Comparison of ENCODE assay signal across 8 cellular contexts in the genomic region with DNA sequence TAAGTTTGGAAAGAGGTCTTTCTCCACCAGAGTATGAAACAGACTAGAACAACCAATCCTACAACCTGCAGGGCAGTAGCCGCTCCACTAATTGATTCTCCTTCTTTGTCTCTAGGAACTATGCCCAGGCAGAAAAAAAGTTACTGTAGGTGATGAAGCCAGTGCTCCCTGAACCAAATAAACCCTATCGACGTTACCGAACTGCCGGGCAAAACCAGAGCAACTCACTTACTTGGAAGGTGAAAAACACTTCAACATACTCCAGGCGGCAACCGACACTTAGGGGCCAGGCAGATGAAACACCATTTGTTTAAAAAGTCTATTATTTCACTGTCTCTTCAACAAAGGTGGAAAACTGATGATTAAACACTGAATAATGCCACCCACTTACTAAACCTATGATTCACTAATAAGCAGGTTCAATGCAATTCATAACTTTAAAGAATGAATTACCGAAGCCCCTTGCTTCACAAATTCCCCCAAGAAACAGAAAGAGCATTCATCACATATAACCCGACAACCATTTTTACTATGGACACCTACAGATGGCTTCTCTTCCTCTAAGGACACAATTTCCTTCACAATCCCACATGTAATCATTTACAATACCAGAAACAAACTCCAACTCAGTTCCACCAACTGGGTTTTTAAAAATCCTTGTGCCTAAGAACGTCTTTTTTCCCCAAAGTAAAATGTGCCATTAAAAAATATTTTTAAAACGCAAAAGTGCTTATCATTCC. TPM values are rescaled to one million over a fixed set of nuclear protein-coding genes. Genes with fewer than 3 reads are reported as not detected.
DNase-seq lines count a peak whose midpoint lies in the region; ATAC-seq and TF ChIP-seq lines count a peak whose summit lies in the region.

No MANE protein-coding gene starts in this region.

- no peaks in the 10 kb centered on the region for H3K9me3 ChIP-seq in CD4-positive, alpha-beta memory T cell (ENCODE audit: control insufficient read depth in 1 of 2, low read length in 2 of 2)
- H3K9me3 ChIP-seq in iPS DF 6.9 (ENCODE audit: control insufficient read depth, insufficient read depth, low read length) (no peaks in the 10 kb centered on the region), smooth muscle cell (replicated peaks; ENCODE audit: low read depth) (no peaks in the 10 kb centered on the region)

- no peak for ATAC-seq in GM21367 (IDR thresholded peaks at IDR 0.05; ENCODE audit: unreplicated experiment)

- WGBS in iPS DF 6.9 (ENCODE audit: insufficient coverage, insufficient read length), result no CpG with 5 or more reads among the region's 11 CpGs
- 4% methylated on average over 11 of the region's 11 CpGs for WGBS in smooth muscle cell (ENCODE audit: low lambda C conversion rate)

- peaks cover 11% of the 10 kb centered on the region for H3F3A ChIP-seq in smooth muscle cell (ENCODE audit: low read depth)

- peak overlapping the region; percentile 87 for H3K9ac ChIP-seq in smooth muscle cell (ENCODE audit: low read depth)

- CTCF ChIA-PET in CD4-positive, alpha-beta memory T cell (lab: Charles Lee; ENCODE audit: partially characterized antibody), result no interaction called here

- H3K9me3 Mint-ChIP-seq in CD4-positive, alpha-beta memory T cell, result no peaks in the 10 kb centered on the region
- no peaks in the 10 kb centered on the region for H3K9me3 Mint-ChIP-seq in activated T-helper 2 cell treated with anti-CD3 and anti-CD28 coated beads, Interferon-gamma antibody, Interleukin-2, Interleukin-4, amounts not matched to agents 10 μg/mL and 5 μg/mL and 100 μg/mL, durations not matched to agents 14 hours and 24 hours and 36 hours

- no peak for TF ChIP-seq CTCF in smooth muscle cell (IDR thresholded peaks at IDR 0.05; ENCODE audit: borderline replicate concordance, insufficient read depth, poor library complexity, severe bottlenecking)

- H4K20me1 ChIP-seq in smooth muscle cell (ENCODE audit: low read depth), result peaks cover 57% of the 10 kb centered on the region

- peak overlapping the region; percentile 80 to 89 (median 84) for H3K4me3 Mint-ChIP-seq in CD4-positive, alpha-beta memory T cell
- H3K4me3 Mint-ChIP-seq in activated T-helper 2 cell treated with anti-CD3 and anti-CD28 coated beads, Interferon-gamma antibody, Interleukin-2, Interleukin-4, amounts not matched to agents 10 μg/mL and 5 μg/mL and 100 μg/mL, durations not matched to agents 14 hours and 24 hours and 36 hours (ENCODE audit: low read depth), result peak overlapping the region; percentile 82

- DNase-seq in CD4-positive, alpha-beta memory T cell, result peak in 4 of 5 donors; percentile 7 to 33 (median 12)
- DNase-seq in M059J (ENCODE audit: low read depth) (peak; percentile 29), iPS DF 6.9 (ENCODE audit: low read depth, low spot score) (no peak), smooth muscle cell (lab: John Stamatoyannopoulos, UW; ENCODE audit: unreplicated experiment) (no peak), iPS-NIHi7 (ENCODE audit: extremely low spot score) (no peak), SW480 (ENCODE audit: low spot score) (no peak)
- no peak for DNase-seq in activated T-helper 2 cell treated with anti-CD3 and anti-CD28 coated beads, Interferon-gamma antibody, Interleukin-2, Interleukin-4, amounts not matched to agents 10 μg/mL and 5 μg/mL and 100 μg/mL, durations not matched to agents 14 hours and 24 hours and 36 hours (ENCODE audit: low spot score)

- H3K4me3 ChIP-seq in CD4-positive, alpha-beta memory T cell (ENCODE audit: low read length in 2 of 2), result peak overlapping the region; percentile 0 to 47
- H3K4me3 ChIP-seq in iPS DF 6.9 (ENCODE audit: low read length), result peak overlapping the region; percentile 63; the same call in 1 of the 2 replicates
- H3K4me3 ChIP-seq in smooth muscle cell, result peak overlapping the region; percentile 89

- peaks cover 27 to 65% (median 44%) of the 10 kb centered on the region in 4 donors for H3K4me1 Mint-ChIP-seq in CD4-positive, alpha-beta memory T cell
- peaks cover 47% of the 10 kb centered on the region for H3K4me1 Mint-ChIP-seq in activated T-helper 2 cell treated with anti-CD3 and anti-CD28 coated beads, Interferon-gamma antibody, Interleukin-2, Interleukin-4, amounts not matched to agents 10 μg/mL and 5 μg/mL and 100 μg/mL, durations not matched to agents 14 hours and 24 hours and 36 hours (ENCODE audit: low read depth)

- H3K27me3 ChIP-seq in CD4-positive, alpha-beta memory T cell (ENCODE audit: insufficient read depth, low read length), result no peaks in the 10 kb centered on the region
- H3K27me3 ChIP-seq in iPS DF 6.9 (ENCODE audit: control insufficient read depth, insufficient read depth, low read length) (no peaks in the 10 kb centered on the region; the same call in 1 of the 2 replicates), smooth muscle cell (ENCODE audit: low read depth) (no peaks in the 10 kb centered on the region)

- intact Hi-C loops in CD4-positive, alpha-beta memory T cell (cut with micrococcal nuclease), result loop anchor here (1.0 to 10.0 kb wide), 7 partner anchors 56 to 764 kb away; no protein-coding TSS in a partner anchor
- intact Hi-C loops in activated T-helper 2 cell treated with anti-CD3 and anti-CD28 coated beads, Interferon-gamma antibody, Interleukin-2, Interleukin-4, amounts not matched to agents 10 μg/mL and 5 μg/mL and 100 μg/mL, durations not matched to agents 14 hours and 24 hours and 36 hours (cut with micrococcal nuclease), result loop anchor here (2.0 to 10.0 kb wide), 7 partner anchors 198 to 1038 kb away; no protein-coding TSS in a partner anchor

- H3K36me3 Mint-ChIP-seq in CD4-positive, alpha-beta memory T cell, result peaks cover 0 to 15% of the 10 kb centered on the region in 2 donors
- H3K36me3 Mint-ChIP-seq in activated T-helper 2 cell treated with anti-CD3 and anti-CD28 coated beads, Interferon-gamma antibody, Interleukin-2, Interleukin-4, amounts not matched to agents 10 μg/mL and 5 μg/mL and 100 μg/mL, durations not matched to agents 14 hours and 24 hours and 36 hours (ENCODE audit: low read depth), result no peaks in the 10 kb centered on the region

- H3K4me1 ChIP-seq in CD4-positive, alpha-beta memory T cell (ENCODE audit: insufficient read depth, low read length), result peaks cover 39% of the 10 kb centered on the region
- H3K4me1 ChIP-seq in iPS DF 6.9 (ENCODE audit: control insufficient read depth, insufficient read depth, low read length), result no peaks in the 10 kb centered on the region; the same call in 1 of the 2 replicates
- H3K4me1 ChIP-seq in smooth muscle cell (ENCODE audit: low read depth), result peaks cover 41% of the 10 kb centered on the region

- H3K36me3 ChIP-seq in CD4-positive, alpha-beta memory T cell (ENCODE audit: insufficient read depth, low read length), result no peaks in the 10 kb centered on the region
- H3K36me3 ChIP-seq in iPS DF 6.9 (ENCODE audit: control insufficient read depth, insufficient read depth, low read length) (no peaks in the 10 kb centered on the region), smooth muscle cell (ENCODE audit: low read depth) (no peaks in the 10 kb centered on the region)

- H3K27ac Mint-ChIP-seq in CD4-positive, alpha-beta memory T cell, result peak overlapping the region; percentile 14 to 91 (median 77)
- H3K27ac Mint-ChIP-seq in activated T-helper 2 cell treated with anti-CD3 and anti-CD28 coated beads, Interferon-gamma antibody, Interleukin-2, Interleukin-4, amounts not matched to agents 10 μg/mL and 5 μg/mL and 100 μg/mL, durations not matched to agents 14 hours and 24 hours and 36 hours, result peak overlapping the region; percentile 57

- H3K27me3 Mint-ChIP-seq in CD4-positive, alpha-beta memory T cell, result peaks cover 0 to 13% of the 10 kb centered on the region in 2 donors
- peaks cover 45% of the 10 kb centered on the region for H3K27me3 Mint-ChIP-seq in activated T-helper 2 cell treated with anti-CD3 and anti-CD28 coated beads, Interferon-gamma antibody, Interleukin-2, Interleukin-4, amounts not matched to agents 10 μg/mL and 5 μg/mL and 100 μg/mL, durations not matched to agents 14 hours and 24 hours and 36 hours (ENCODE audit: low read depth)

- peak overlapping the region; percentile 80 for H2AFZ ChIP-seq in smooth muscle cell (ENCODE audit: low read depth)

- POLR2A ChIA-PET in CD4-positive, alpha-beta memory T cell (lab: Charles Lee; ENCODE audit: partially characterized antibody), result no interaction called here

- peaks cover 61% of the 10 kb centered on the region for H3K79me2 ChIP-seq in smooth muscle cell (ENCODE audit: low read depth)

- H3K27ac ChIP-seq in CD4-positive, alpha-beta memory T cell (ENCODE audit: low read depth, low read length), result peak overlapping the region; percentile 48
- H3K27ac ChIP-seq in iPS DF 6.9 (ENCODE audit: low read length) (no peak overlapping the region), smooth muscle cell (ENCODE audit: low read depth) (peak overlapping the region; percentile 83)

- H3K4me2 ChIP-seq in smooth muscle cell, result peak overlapping the region; percentile 88

RNA-seq across cellular contexts. Expression of a gene that starts 1.5 kb away (rescaled TPM):
- 10 to 100 TPM; 22.8 to 24.5 TPM for total RNA-seq in CD4-positive, alpha-beta memory T cell
- 10 to 100 TPM; 17.4 to 21.4 TPM for polyA plus RNA-seq in CD4-positive, alpha-beta memory T cell
- 14.1 and 17.2 TPM in 2 replicates for total RNA-seq in M059J (2014; rRNA removed; shearing (Covaris generic))
- 7.9 and 8.3 TPM in 2 replicates for total RNA-seq in activated T-helper 2 cell treated with anti-CD3 and anti-CD28 coated beads, Interferon-gamma antibody, Interleukin-2, Interleukin-4, amounts not matched to agents 10 μg/mL and 5 μg/mL and 100 μg/mL, durations not matched to agents 14 hours and 24 hours and 36 hours
- 26.0 and 27.9 TPM in 2 replicates for total RNA-seq in smooth muscle cell
- polyA plus RNA-seq in smooth muscle cell, result 5.1 and 11.0 TPM in 2 replicates

Comparison
In these comparisons a context has a peak if more than half of its experiments do, and no peak if none do; other contexts are left out.
1. DNase-seq: peak in CD4-positive, alpha-beta memory T cell (4 of 5) and M059J (single experiment); none in activated T-helper 2 cell treated with anti-CD3 and anti-CD28 coated beads, Interferon-gamma antibody, Interleukin-2, Interleukin-4, amounts not matched to agents 10 μg/mL and 5 μg/mL and 100 μg/mL, durations not matched to agents 14 hours and 24 hours and 36 hours (single experiment), iPS DF 6.9 (single experiment), smooth muscle cell (single experiment), iPS-NIHi7 (single experiment) and SW480 (single experiment).
2. H3K4me3 ChIP-seq: peak in every context shown above with its lines; median percentile 89 in smooth muscle cell; 63 in iPS DF 6.9; 24 in CD4-positive, alpha-beta memory T cell.